35 cellular contexts compared by ENCODE assay signal in genomic region chr2:44354761-44355160, GRCh38. TPM values are rescaled to one million over a fixed set of nuclear protein-coding genes. Genes with fewer than 3 reads are reported as not detected.
DNase-seq lines count a peak whose midpoint lies in the region; ATAC-seq, FAIRE-seq and TF ChIP-seq lines count a peak whose summit lies in the region.
"Had no signal": no experiment of that assay in that cellular context is flagged by ENCODE, and none has a peak within 500 bp of the region (broad histone marks: within the 10 kb centered on the region; RNA-seq: fewer than 3 reads in every experiment).

No MANE protein-coding gene starts in this region.

- H3K27ac ChIP-seq in K562 (ENCODE audit: extremely low read depth, low read depth, low read length) (no peak overlapping the region), esophagus squamous epithelium (no peak overlapping the region), right atrium auricular region (no peak overlapping the region)
- H3K27ac ChIP-seq: 22Rv1; A549; BLaER1; BLaER1 treated with 17β-estradiol and CSF1 and Interleukin-3, amounts not matched to agents 10 nM and 100 nM; C4-2B had no signal

- H3K27ac Mint-ChIP-seq in T-helper 17 cell: no peak overlapping the region
- no peak overlapping the region for H3K27ac Mint-ChIP-seq in activated CD4-positive, alpha-beta memory T cell treated with anti-CD3 and anti-CD28 coated beads for 36 hours
- H3K27ac Mint-ChIP-seq: B cell; CD4-positive, alpha-beta memory T cell; CD4-positive, alpha-beta T cell; CD8-positive, alpha-beta memory T cell; CD8-positive, alpha-beta T cell had no signal

- in situ Hi-C loops in K562 (cut with MboI): no loop called here

- TF ChIP-seq EP300 in K562 (IDR thresholded peaks at IDR 0.05; ENCODE audit: low read length): no peak

- peaks cover 5% of the 10 kb centered on the region; the same call in 1 of the 3 replicates for H3K36me3 ChIP-seq in K562 (ENCODE audit: control insufficient read depth, insufficient read depth, low read length)
- peaks cover 0 to 12% (median 0%) of the 10 kb centered on the region in 3 donors for H3K36me3 ChIP-seq in esophagus squamous epithelium
- H3K36me3 ChIP-seq in right atrium auricular region: no peaks in the 10 kb centered on the region
- H3K36me3 ChIP-seq: BE2C, BLaER1 had no signal

- H3K4me3 Mint-ChIP-seq in T-helper 17 cell: peak overlapping the region; percentile 19
- H3K4me3 Mint-ChIP-seq in activated CD4-positive, alpha-beta memory T cell treated with anti-CD3 and anti-CD28 coated beads for 36 hours: no peak overlapping the region
- H3K4me3 Mint-ChIP-seq: B cell; CD14-positive monocyte; CD4-positive, alpha-beta memory T cell; CD4-positive, alpha-beta T cell; CD4-positive, CD25-positive, alpha-beta regulatory T cell; CD8-positive, alpha-beta memory T cell; CD8-positive, alpha-beta T cell had no signal

- no peaks in the 10 kb centered on the region for H3K9me3 Mint-ChIP-seq in activated CD4-positive, alpha-beta memory T cell treated with anti-CD3 and anti-CD28 coated beads for 36 hours
- H3K9me3 Mint-ChIP-seq: CD14-positive monocyte; CD4-positive, alpha-beta memory T cell; CD4-positive, alpha-beta T cell; CD4-positive, CD25-positive, alpha-beta regulatory T cell; CD8-positive, alpha-beta memory T cell; CD8-positive, alpha-beta T cell had no signal

- H3K36me3 Mint-ChIP-seq in T-helper 17 cell (ENCODE audit: low read depth): peaks cover 6% of the 10 kb centered on the region
- H3K36me3 Mint-ChIP-seq in activated CD4-positive, alpha-beta memory T cell treated with anti-CD3 and anti-CD28 coated beads for 36 hours: peaks cover 12% of the 10 kb centered on the region

- no peaks in the 10 kb centered on the region for H3K9me3 ChIP-seq in T-helper 17 cell (ENCODE audit: control insufficient read depth, low read length, poor library complexity, severe bottlenecking)
- H3K9me3 ChIP-seq in K562 (replicated peaks; ENCODE audit: control insufficient read depth, insufficient read depth, low read depth, low read length): no peaks in the 10 kb centered on the region
- no peaks in the 10 kb centered on the region for H3K9me3 ChIP-seq in esophagus squamous epithelium
- no peaks in the 10 kb centered on the region for H3K9me3 ChIP-seq in right atrium auricular region
- H3K9me3 ChIP-seq: A549; BE2C; BLaER1; BLaER1 treated with 17β-estradiol and CSF1 and Interleukin-3, amounts not matched to agents 10 nM and 100 nM; Caco-2 had no signal

- H3K9ac ChIP-seq in K562 (ENCODE audit: insufficient read depth in 1 of 2, low read depth in 2 of 2, low read length in 2 of 2): no peak overlapping the region
- H3K9ac ChIP-seq: BLaER1; BLaER1 treated with 17β-estradiol and CSF1 and Interleukin-3, amounts not matched to agents 10 nM and 100 nM had no signal

- no peaks in the 10 kb centered on the region for H3K4me1 ChIP-seq in K562 (replicated peaks in 1 of 2; ENCODE audit: control insufficient read depth in 2 of 2, insufficient read depth in 2 of 2, low read length in 2 of 2)
- peaks cover 3 to 42% (median 5%) of the 10 kb centered on the region in 3 donors for H3K4me1 ChIP-seq in esophagus squamous epithelium
- H3K4me1 ChIP-seq in right atrium auricular region: peaks cover 0 to 51% of the 10 kb centered on the region in 2 donors
- H3K4me1 ChIP-seq: BE2C, Caco-2 had no signal

- no peaks in the 10 kb centered on the region for H3K27me3 Mint-ChIP-seq in T-helper 17 cell
- no peaks in the 10 kb centered on the region for H3K27me3 Mint-ChIP-seq in activated CD4-positive, alpha-beta memory T cell treated with anti-CD3 and anti-CD28 coated beads for 36 hours
- H3K27me3 Mint-ChIP-seq: B cell; CD4-positive, alpha-beta memory T cell; CD4-positive, alpha-beta T cell; CD4-positive, CD25-positive, alpha-beta regulatory T cell had no signal

- BruUV-seq in K562 (replicated peaks; lab: Mats Ljungman, UMichigan): no TSS peak

- H3K4me3 ChIP-seq in K562: no peak overlapping the region
- no peak overlapping the region for H3K4me3 ChIP-seq in esophagus squamous epithelium
- no peak overlapping the region for H3K4me3 ChIP-seq in right atrium auricular region
- H3K4me3 ChIP-seq: A549; BLaER1; BLaER1 treated with 17β-estradiol and CSF1 and Interleukin-3, amounts not matched to agents 10 nM and 100 nM had no signal

- no peak for TF ChIP-seq RAD21 in K562 (CRISPR knock-in tag; conservative IDR thresholded peaks at IDR 0.05 in 1 of 2, IDR thresholded peaks at IDR 0.05 in 1 of 2)

- ATAC-seq in T-helper 17 cell (no peak), K562 (peak; percentile 45)
- ATAC-seq: A549; CD8-positive, alpha-beta T cell had no signal

- POLR2A ChIA-PET in K562 (lab: Yijun Ruan, JAX): interaction anchor here (1.3 kb wide), 1 partner anchor 16 kb away, joined by 3 read pairs; no protein-coding TSS in a partner anchor
- POLR2A ChIA-PET in activated CD4-positive, alpha-beta memory T cell treated with anti-CD3 and anti-CD28 coated beads for 36 hours (lab: Charles Lee): no interaction called here

- peaks cover 7% of the 10 kb centered on the region; the same call in 2 of the 3 replicates for H3K79me2 ChIP-seq in K562 (ENCODE audit: control insufficient read depth, insufficient read depth, low read length)

- CTCF ChIA-PET in K562 (lab: Yijun Ruan, JAX; ENCODE audit: low intra/inter-chr PET ratio): no interaction called here
- CTCF ChIA-PET in activated CD4-positive, alpha-beta memory T cell treated with anti-CD3 and anti-CD28 coated beads for 36 hours (lab: Charles Lee): no interaction called here

- H3K4me2 ChIP-seq in K562 (ENCODE audit: insufficient read depth, low read length): no peak overlapping the region
- H3K4me2 ChIP-seq: A549; BLaER1; BLaER1 treated with 17β-estradiol and CSF1 and Interleukin-3, amounts not matched to agents 10 nM and 100 nM had no signal

- H2AFZ ChIP-seq in K562 (ENCODE audit: low read depth, low read length): no peak overlapping the region

- peaks cover 38% of the 10 kb centered on the region for H3K4me1 Mint-ChIP-seq in T-helper 17 cell
- H3K4me1 Mint-ChIP-seq in activated CD4-positive, alpha-beta memory T cell treated with anti-CD3 and anti-CD28 coated beads for 36 hours (ENCODE audit: low read depth): peaks cover 26% of the 10 kb centered on the region

- no peaks in the 10 kb centered on the region for H3K27me3 ChIP-seq in K562 (ENCODE audit: control insufficient read depth in 2 of 2, insufficient read depth in 2 of 2, low read length in 2 of 2)
- H3K27me3 ChIP-seq in esophagus squamous epithelium: no peaks in the 10 kb centered on the region
- no peaks in the 10 kb centered on the region for H3K27me3 ChIP-seq in right atrium auricular region
- H3K27me3 ChIP-seq: BE2C; BLaER1; BLaER1 treated with 17β-estradiol and CSF1 and Interleukin-3, amounts not matched to agents 10 nM and 100 nM had no signal

- WGBS in K562 (ENCODE audit: insufficient coverage, low coverage, missing lambda C conversion rate): 19% methylated on average over 6 of the region's 6 CpGs
- 82 to 92% methylated on average over 4 to 6 of the region's 6 CpGs for WGBS in esophagus squamous epithelium, 2 donors

- intact Hi-C loops in K562 (cut with micrococcal nuclease) (no loop called here), esophagus squamous epithelium (cut with DNase I) (no loop called here)
- intact Hi-C loops in activated CD4-positive, alpha-beta memory T cell treated with anti-CD3 and anti-CD28 coated beads for 36 hours (cut with micrococcal nuclease): no loop called here

- DNase-seq in T-helper 17 cell (no peak), K562 (ENCODE audit: extremely low read depth in 1 of 4, low spot score in 3 of 4) (peak in 1 of 4 experiments; percentile 29), erythroblast (lab: John Stamatoyannopoulos, UW) (peak; percentile 15 to 58), esophagus squamous epithelium (lab: John Stamatoyannopoulos, UW) (no peak), right atrium auricular region (ENCODE audit: low spot score) (no peak)
- DNase-seq in activated CD4-positive, alpha-beta memory T cell treated with anti-CD3 and anti-CD28 coated beads for 36 hours: no peak
- DNase-seq: 8988T; ACHN; AML-193; BE2C; C1 segment of cervical spinal cord; Caco-2; Calu3; CD4-positive, alpha-beta memory T cell; CD4-positive, alpha-beta T cell; CD4-positive, CD25-positive, alpha-beta regulatory T cell; CD8-positive, alpha-beta memory T cell; CD8-positive, alpha-beta T cell; COR-L47; DMS 273 treated with DMSO at 0.1 percent for 48 hours; DMS153; DMS53; DMS79; DMS79 treated with DMSO at 0.1 percent for 48 hours; DND-41; EL had no signal

- TF ChIP-seq POLR2A in K562 (conservative IDR thresholded peaks at IDR 0.05) (no peak), erythroblast (IDR thresholded peaks at IDR 0.05; ENCODE audit: low read length) (no peak), esophagus squamous epithelium (IDR thresholded peaks at IDR 0.05) (no peak)

- no peak for FAIRE-seq in K562 (lab: Jason Lieb, UNC)
- FAIRE-seq: A204.1, A549, D721Med had no signal

- no peak for TF ChIP-seq CTCF in K562 (IDR thresholded peaks at IDR 0.05 in 2 of 3, conservative IDR thresholded peaks at IDR 0.05 in 1 of 3; ENCODE audit: insufficient read depth in 2 of 3, low read depth in 1 of 3, low read length in 3 of 3)
- no peak for TF ChIP-seq CTCF in esophagus squamous epithelium (IDR thresholded peaks at IDR 0.05)
- no peak for TF ChIP-seq CTCF in right atrium auricular region (IDR thresholded peaks at IDR 0.05)

- H4K20me1 ChIP-seq in K562 (replicated peaks; ENCODE audit: control insufficient read depth, insufficient read depth, low read length): no peaks in the 10 kb centered on the region; the same call in 1 of the 2 replicates

- H3K9me1 ChIP-seq in K562 (ENCODE audit: control insufficient read depth, insufficient read depth, low read length): no peaks in the 10 kb centered on the region

RNA-seq across cellular contexts. Expression of gene PREPL, which starts 6.5 kb away (rescaled TPM):
- total RNA-seq in T-helper 17 cell (10 to 100 TPM; 21.3 to 23.4 TPM), K562 (2014; rRNA removed) (19.7 and 24.1 TPM in 2 replicates), K562 (2014; rRNA removed; fragmentation: Illumina TruSeq; extraction: Trizol) (34.5 and 38.5 TPM in 2 replicates), K562 (2015; rRNA removed; fragmentation: Illumina TruSeq; extraction: Trizol) (25.3 and 26.9 TPM in 2 replicates), K562 (2021) (31.2 and 31.8 TPM in 2 replicates), esophagus squamous epithelium (10 to 100 TPM; 18.5 to 25.7 (median 23.2) TPM), right atrium auricular region (10 to 100 TPM; 71.5 to 98.5 TPM)
- total RNA-seq in K562 (2011; cell fraction: chromatin; rRNA removed; ENCODE audit: low replicate concordance): 31.9 and 111 TPM in 2 replicates
- 14.8 and 23.8 TPM in 2 replicates for total RNA-seq in K562 (2011; cell fraction: nucleolus; rRNA removed)
- 47.1 and 80.1 TPM in 2 replicates for total RNA-seq in K562 (2011; cell fraction: nucleoplasm; rRNA removed)
- polyA plus RNA-seq in K562 (2011; rRNA removed) (48.0 and 58.9 TPM in 2 replicates), K562 (2014; fragmentation: Illumina TruSeq; extraction: Trizol) (32.5 and 42.4 TPM in 2 replicates), K562 (2014; fragmentation: Nextera tagmentation; extraction: Ambion mirVana) (10 to 100 TPM; 11.6 to 27.2 TPM), K562 (2014; rRNA removed) (24.3 and 26.7 TPM in 2 replicates)
- polyA plus RNA-seq in K562 (2011; cell fraction: cytosol; rRNA removed): 9.4 and 20.7 TPM in 2 replicates
- 40.9 and 70.4 TPM in 2 replicates for polyA plus RNA-seq in K562 (2011; cell fraction: nucleus; rRNA removed)
- 19.6 and 40.4 TPM in 2 replicates for polyA plus RNA-seq in K562 (2012)
- 59.9 and 61.1 TPM in 2 replicates for polyA minus RNA-seq in K562 (2011; rRNA and poly(A)+ RNA removed)
- polyA minus RNA-seq in K562 (2011; cell fraction: cytosol; rRNA and poly(A)+ RNA removed): 19.4 and 25.0 TPM in 2 replicates
- 21.3 and 44.3 TPM in 2 replicates for polyA minus RNA-seq in K562 (2011; cell fraction: nucleus; rRNA and poly(A)+ RNA removed)
- total RNA-seq in activated CD4-positive, alpha-beta memory T cell treated with anti-CD3 and anti-CD28 coated beads for 36 hours: 10 to 100 TPM; 25.2 to 32.1 TPM

RNA-seq across cellular contexts. Expression of gene CAMKMT, which starts 7.0 kb away (rescaled TPM):
- total RNA-seq in T-helper 17 cell (10 to 100 TPM; 14.8 to 19.8 TPM), K562 (2014; rRNA removed) (5.2 and 13.3 TPM in 2 replicates), K562 (2014; rRNA removed; fragmentation: Illumina TruSeq; extraction: Trizol) (9.7 and 10.0 TPM in 2 replicates), K562 (2015; rRNA removed; fragmentation: Illumina TruSeq; extraction: Trizol) (6.6 and 7.4 TPM in 2 replicates), K562 (2021) (8.5 and 8.8 TPM in 2 replicates), esophagus squamous epithelium (10 to 100 TPM in 2 of 4 donors, 1 to 10 TPM in 2; 5.7 to 14.4 (median 10.6) TPM), right atrium auricular region (1 to 10 TPM; 3.6 to 4.6 TPM)
- 22.9 and 51.6 TPM in 2 replicates for total RNA-seq in K562 (2011; cell fraction: chromatin; rRNA removed; ENCODE audit: low replicate concordance)
- 16.5 and 18.6 TPM in 2 replicates for total RNA-seq in K562 (2011; cell fraction: nucleolus; rRNA removed)
- 28.8 and 48.7 TPM in 2 replicates for total RNA-seq in K562 (2011; cell fraction: nucleoplasm; rRNA removed)
- polyA plus RNA-seq in K562 (2011; rRNA removed) (8.7 and 15.3 TPM in 2 replicates), K562 (2014; fragmentation: Illumina TruSeq; extraction: Trizol) (7.6 and 8.8 TPM in 2 replicates), K562 (2014; fragmentation: Nextera tagmentation; extraction: Ambion mirVana) (1 to 10 TPM; 1.6 to 1.8 TPM), K562 (2014; rRNA removed) (7.3 and 8.6 TPM in 2 replicates)
- 2.9 and 7.0 TPM in 2 replicates for polyA plus RNA-seq in K562 (2011; cell fraction: cytosol; rRNA removed)
- 8.6 TPM in 2 replicates for polyA plus RNA-seq in K562 (2011; cell fraction: nucleus; rRNA removed)
- polyA plus RNA-seq in K562 (2012): 6.3 and 7.5 TPM in 2 replicates
- 16.1 and 18.8 TPM in 2 replicates for polyA minus RNA-seq in K562 (2011; rRNA and poly(A)+ RNA removed)
- 5.5 and 6.3 TPM in 2 replicates for polyA minus RNA-seq in K562 (2011; cell fraction: cytosol; rRNA and poly(A)+ RNA removed)
- 27.3 and 41.9 TPM in 2 replicates for polyA minus RNA-seq in K562 (2011; cell fraction: nucleus; rRNA and poly(A)+ RNA removed)
- 10 to 100 TPM in 1 of 2 experiments, 1 to 10 TPM in 1; 9.3 to 11.3 TPM for total RNA-seq in activated CD4-positive, alpha-beta memory T cell treated with anti-CD3 and anti-CD28 coated beads for 36 hours

Comparison
In these comparisons a context has a peak if more than half of its experiments do, and no peak if none do; other contexts are left out.
1. DNase-seq: peak in erythroblast (2 of 2); none in T-helper 17 cell (0 of 3), esophagus squamous epithelium (single experiment), right atrium auricular region (single experiment) and activated CD4-positive, alpha-beta memory T cell treated with anti-CD3 and anti-CD28 coated beads for 36 hours (single experiment).